In genomic region chr20:33401042-33401921, GRCh38 we compare ENCODE assay signal across 1 cellular context.
TF ChIP-seq lines count a peak whose summit lies in the region.

TSS of gene CDK5RAP1 (minus strand) at chr20:33401519. CDS start at chr20:33397064, 4,455 bp downstream.

TF ChIP-seq in HepG2, 621 proteins besides CTCF, POLR2A, EP300 and RAD21 (continued from another document and continues in another):
- TF ChIP-seq, protein P1, sequence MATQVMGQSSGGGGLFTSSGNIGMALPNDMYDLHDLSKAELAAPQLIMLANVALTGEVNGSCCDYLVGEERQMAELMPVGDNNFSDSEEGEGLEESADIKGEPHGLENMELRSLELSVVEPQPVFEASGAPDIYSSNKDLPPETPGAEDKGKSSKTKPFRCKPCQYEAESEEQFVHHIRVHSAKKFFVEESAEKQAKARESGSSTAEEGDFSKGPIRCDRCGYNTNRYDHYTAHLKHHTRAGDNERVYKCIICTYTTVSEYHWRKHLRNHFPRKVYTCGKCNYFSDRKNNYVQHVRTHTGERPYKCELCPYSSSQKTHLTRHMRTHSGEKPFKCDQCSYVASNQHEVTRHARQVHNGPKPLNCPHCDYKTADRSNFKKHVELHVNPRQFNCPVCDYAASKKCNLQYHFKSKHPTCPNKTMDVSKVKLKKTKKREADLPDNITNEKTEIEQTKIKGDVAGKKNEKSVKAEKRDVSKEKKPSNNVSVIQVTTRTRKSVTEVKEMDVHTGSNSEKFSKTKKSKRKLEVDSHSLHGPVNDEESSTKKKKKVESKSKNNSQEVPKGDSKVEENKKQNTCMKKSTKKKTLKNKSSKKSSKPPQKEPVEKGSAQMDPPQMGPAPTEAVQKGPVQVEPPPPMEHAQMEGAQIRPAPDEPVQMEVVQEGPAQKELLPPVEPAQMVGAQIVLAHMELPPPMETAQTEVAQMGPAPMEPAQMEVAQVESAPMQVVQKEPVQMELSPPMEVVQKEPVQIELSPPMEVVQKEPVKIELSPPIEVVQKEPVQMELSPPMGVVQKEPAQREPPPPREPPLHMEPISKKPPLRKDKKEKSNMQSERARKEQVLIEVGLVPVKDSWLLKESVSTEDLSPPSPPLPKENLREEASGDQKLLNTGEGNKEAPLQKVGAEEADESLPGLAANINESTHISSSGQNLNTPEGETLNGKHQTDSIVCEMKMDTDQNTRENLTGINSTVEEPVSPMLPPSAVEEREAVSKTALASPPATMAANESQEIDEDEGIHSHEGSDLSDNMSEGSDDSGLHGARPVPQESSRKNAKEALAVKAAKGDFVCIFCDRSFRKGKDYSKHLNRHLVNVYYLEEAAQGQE (IDR thresholded peaks at IDR 0.05; ENCODE audit: borderline replicate concordance in 1 of 2, low read depth in 1 of 2, low read length in 2 of 2) = peak in 1 of 2 experiments; percentile 84; a peak in 2 of 4 replicates
- no peak for TF ChIP-seq FOSL1 (CRISPR knock-in tag; IDR thresholded peaks at IDR 0.05; ENCODE audit: borderline replicate concordance)
- no peak for TF ChIP-seq RNF219 (CRISPR knock-in tag; IDR thresholded peaks at IDR 0.05)
- peak; percentile 17; the same call in 1 of the 2 replicates for TF ChIP-seq FLYWCH1 (CRISPR knock-in tag; IDR thresholded peaks at IDR 0.05)
- TF ChIP-seq ZNF543 (CRISPR knock-in tag; IDR thresholded peaks at IDR 0.05) = peak; percentile 97
- peak; percentile 82 for TF ChIP-seq ZNF883 (CRISPR knock-in tag; IDR thresholded peaks at IDR 0.05; ENCODE audit: not compliant biosample characterization)
- TF ChIP-seq ZNF20 (CRISPR knock-in tag; IDR thresholded peaks at IDR 0.05) = no peak
- TF ChIP-seq PHF20 (CRISPR knock-in tag; IDR thresholded peaks at IDR 0.05) = peak; percentile 100
- TF ChIP-seq HDAC2 (CRISPR knock-in tag; IDR thresholded peaks at IDR 0.05) = peak; percentile 100
- TF ChIP-seq ZNF776 (CRISPR knock-in tag; IDR thresholded peaks at IDR 0.05) = peak; percentile 58; the same call in 1 of the 2 replicates
- no peak for TF ChIP-seq CEBPZ (IDR thresholded peaks at IDR 0.05; ENCODE audit: low read length)
- TF ChIP-seq SRY (CRISPR knock-in tag; IDR thresholded peaks at IDR 0.05) = peak; percentile 97
- TF ChIP-seq ARID2 (CRISPR knock-in tag; IDR thresholded peaks at IDR 0.05; ENCODE audit: borderline replicate concordance) = peak; percentile 98
- TF ChIP-seq ZFP36L2 (CRISPR knock-in tag; IDR thresholded peaks at IDR 0.05) = peak; percentile 97; the same call in 1 of the 2 replicates
- 0 out of 2 replicates have a peak, but pooled peaks have one; percentile 65 for TF ChIP-seq NAIF1 (CRISPR knock-in tag; IDR thresholded peaks at IDR 0.05; ENCODE audit: borderline replicate concordance)
- TF ChIP-seq JUNB (CRISPR knock-in tag; IDR thresholded peaks at IDR 0.05; ENCODE audit: borderline replicate concordance) = 0 out of 2 replicates have a peak, but pooled peaks have one; percentile 39
- peak; percentile 99 for TF ChIP-seq ZNF264 (CRISPR knock-in tag; IDR thresholded peaks at IDR 0.05)
- peak; percentile 99 for TF ChIP-seq REL (CRISPR knock-in tag; conservative IDR thresholded peaks at IDR 0.05)
- TF ChIP-seq, protein P2, sequence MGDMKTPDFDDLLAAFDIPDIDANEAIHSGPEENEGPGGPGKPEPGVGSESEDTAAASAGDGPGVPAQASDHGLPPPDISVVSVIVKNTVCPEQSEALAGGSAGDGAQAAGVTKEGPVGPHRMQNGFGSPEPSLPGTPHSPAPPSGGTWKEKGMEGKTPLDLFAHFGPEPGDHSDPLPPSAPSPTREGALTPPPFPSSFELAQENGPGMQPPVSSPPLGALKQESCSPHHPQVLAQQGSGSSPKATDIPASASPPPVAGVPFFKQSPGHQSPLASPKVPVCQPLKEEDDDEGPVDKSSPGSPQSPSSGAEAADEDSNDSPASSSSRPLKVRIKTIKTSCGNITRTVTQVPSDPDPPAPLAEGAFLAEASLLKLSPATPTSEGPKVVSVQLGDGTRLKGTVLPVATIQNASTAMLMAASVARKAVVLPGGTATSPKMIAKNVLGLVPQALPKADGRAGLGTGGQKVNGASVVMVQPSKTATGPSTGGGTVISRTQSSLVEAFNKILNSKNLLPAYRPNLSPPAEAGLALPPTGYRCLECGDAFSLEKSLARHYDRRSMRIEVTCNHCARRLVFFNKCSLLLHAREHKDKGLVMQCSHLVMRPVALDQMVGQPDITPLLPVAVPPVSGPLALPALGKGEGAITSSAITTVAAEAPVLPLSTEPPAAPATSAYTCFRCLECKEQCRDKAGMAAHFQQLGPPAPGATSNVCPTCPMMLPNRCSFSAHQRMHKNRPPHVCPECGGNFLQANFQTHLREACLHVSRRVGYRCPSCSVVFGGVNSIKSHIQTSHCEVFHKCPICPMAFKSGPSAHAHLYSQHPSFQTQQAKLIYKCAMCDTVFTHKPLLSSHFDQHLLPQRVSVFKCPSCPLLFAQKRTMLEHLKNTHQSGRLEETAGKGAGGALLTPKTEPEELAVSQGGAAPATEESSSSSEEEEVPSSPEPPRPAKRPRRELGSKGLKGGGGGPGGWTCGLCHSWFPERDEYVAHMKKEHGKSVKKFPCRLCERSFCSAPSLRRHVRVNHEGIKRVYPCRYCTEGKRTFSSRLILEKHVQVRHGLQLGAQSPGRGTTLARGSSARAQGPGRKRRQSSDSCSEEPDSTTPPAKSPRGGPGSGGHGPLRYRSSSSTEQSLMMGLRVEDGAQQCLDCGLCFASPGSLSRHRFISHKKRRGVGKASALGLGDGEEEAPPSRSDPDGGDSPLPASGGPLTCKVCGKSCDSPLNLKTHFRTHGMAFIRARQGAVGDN (CRISPR knock-in tag; IDR thresholded peaks at IDR 0.05) = peak; percentile 98
- TF ChIP-seq, protein P3, sequence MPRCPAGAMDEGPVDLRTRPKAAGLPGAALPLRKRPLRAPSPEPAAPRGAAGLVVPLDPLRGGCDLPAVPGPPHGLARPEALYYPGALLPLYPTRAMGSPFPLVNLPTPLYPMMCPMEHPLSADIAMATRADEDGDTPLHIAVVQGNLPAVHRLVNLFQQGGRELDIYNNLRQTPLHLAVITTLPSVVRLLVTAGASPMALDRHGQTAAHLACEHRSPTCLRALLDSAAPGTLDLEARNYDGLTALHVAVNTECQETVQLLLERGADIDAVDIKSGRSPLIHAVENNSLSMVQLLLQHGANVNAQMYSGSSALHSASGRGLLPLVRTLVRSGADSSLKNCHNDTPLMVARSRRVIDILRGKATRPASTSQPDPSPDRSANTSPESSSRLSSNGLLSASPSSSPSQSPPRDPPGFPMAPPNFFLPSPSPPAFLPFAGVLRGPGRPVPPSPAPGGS (CRISPR knock-in tag; IDR thresholded peaks at IDR 0.05) = peak; percentile 87
- peak; percentile 97 for TF ChIP-seq ZFX (CRISPR knock-in tag; IDR thresholded peaks at IDR 0.05; ENCODE audit: low read depth)
- TF ChIP-seq, protein P4, sequence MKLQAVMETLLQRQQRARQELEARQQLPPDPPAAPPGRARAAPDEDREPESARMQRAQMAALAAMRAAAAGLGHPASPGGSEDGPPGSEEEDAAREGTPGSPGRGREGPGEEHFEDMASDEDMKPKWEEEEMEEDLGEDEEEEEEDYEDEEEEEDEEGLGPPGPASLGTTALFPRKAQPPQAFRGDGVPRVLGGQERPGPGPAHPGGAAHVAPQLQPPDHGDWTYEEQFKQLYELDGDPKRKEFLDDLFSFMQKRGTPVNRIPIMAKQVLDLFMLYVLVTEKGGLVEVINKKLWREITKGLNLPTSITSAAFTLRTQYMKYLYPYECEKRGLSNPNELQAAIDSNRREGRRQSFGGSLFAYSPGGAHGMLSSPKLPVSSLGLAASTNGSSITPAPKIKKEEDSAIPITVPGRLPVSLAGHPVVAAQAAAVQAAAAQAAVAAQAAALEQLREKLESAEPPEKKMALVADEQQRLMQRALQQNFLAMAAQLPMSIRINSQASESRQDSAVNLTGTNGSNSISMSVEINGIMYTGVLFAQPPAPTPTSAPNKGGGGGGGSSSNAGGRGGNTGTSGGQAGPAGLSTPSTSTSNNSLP (IDR thresholded peaks at IDR 0.05; ENCODE audit: low read depth, low read length) = peak; percentile 60
- peak; percentile 78; the same call in 1 of the 2 replicates for TF ChIP-seq NFIC (IDR thresholded peaks at IDR 0.05; ENCODE audit: low read length)
- TF ChIP-seq GPN1 (CRISPR knock-in tag; IDR thresholded peaks at IDR 0.05; ENCODE audit: borderline replicate concordance) = no peak; the same call in none of the 2 replicates
- peak; percentile 93 for TF ChIP-seq ZEB1 (IDR thresholded peaks at IDR 0.05; ENCODE audit: insufficient replicate concordance, low read depth)
- TF ChIP-seq, protein P5, sequence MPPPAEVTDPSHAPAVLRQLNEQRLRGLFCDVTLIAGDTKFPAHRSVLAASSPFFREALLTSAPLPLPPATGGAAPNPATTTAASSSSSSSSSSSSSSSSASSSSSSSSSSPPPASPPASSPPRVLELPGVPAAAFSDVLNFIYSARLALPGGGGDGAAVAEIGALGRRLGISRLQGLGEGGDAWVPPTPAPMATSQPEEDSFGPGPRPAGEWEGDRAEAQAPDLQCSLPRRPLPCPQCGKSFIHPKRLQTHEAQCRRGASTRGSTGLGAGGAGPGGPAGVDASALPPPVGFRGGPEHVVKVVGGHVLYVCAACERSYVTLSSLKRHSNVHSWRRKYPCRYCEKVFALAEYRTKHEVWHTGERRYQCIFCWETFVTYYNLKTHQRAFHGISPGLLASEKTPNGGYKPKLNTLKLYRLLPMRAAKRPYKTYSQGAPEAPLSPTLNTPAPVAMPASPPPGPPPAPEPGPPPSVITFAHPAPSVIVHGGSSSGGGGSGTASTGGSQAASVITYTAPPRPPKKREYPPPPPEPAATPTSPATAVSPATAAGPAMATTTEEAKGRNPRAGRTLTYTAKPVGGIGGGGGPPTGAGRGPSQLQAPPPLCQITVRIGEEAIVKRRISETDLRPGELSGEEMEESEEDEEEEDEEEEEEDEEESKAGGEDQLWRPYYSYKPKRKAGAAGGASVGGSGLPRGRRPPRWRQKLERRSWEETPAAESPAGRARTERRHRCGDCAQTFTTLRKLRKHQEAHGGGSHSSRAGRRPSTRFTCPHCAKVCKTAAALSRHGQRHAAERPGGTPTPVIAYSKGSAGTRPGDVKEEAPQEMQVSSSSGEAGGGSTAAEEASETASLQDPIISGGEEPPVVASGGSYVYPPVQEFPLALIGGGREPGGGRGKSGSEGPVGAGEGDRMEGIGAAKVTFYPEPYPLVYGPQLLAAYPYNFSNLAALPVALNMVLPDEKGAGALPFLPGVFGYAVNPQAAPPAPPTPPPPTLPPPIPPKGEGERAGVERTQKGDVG (CRISPR knock-in tag; IDR thresholded peaks at IDR 0.05; ENCODE audit: borderline replicate concordance) = peak; percentile 95
- no peak for TF ChIP-seq ONECUT2 (CRISPR knock-in tag; IDR thresholded peaks at IDR 0.05)
- no peak; the same call in 1 of the 2 replicates for TF ChIP-seq HIC2 (CRISPR knock-in tag; IDR thresholded peaks at IDR 0.05; ENCODE audit: low read depth)
- peak; percentile 50 for TF ChIP-seq GATA4 (IDR thresholded peaks at IDR 0.05; ENCODE audit: borderline replicate concordance, low read depth)
- TF ChIP-seq ZNF724P (CRISPR knock-in tag; IDR thresholded peaks at IDR 0.05; ENCODE audit: borderline replicate concordance) = peak; percentile 98
- peak; percentile 80 for TF ChIP-seq SOX5 (CRISPR knock-in tag; IDR thresholded peaks at IDR 0.05; ENCODE audit: borderline replicate concordance)
- peak; percentile 74 for TF ChIP-seq TEF (CRISPR knock-in tag; IDR thresholded peaks at IDR 0.05)
- no peak for TF ChIP-seq ZNF660 (CRISPR knock-in tag; IDR thresholded peaks at IDR 0.05; ENCODE audit: borderline replicate concordance, low read depth)
